In genomic region chr7:106035568-106035967, GRCh38 we compare ENCODE assay signal across 37 cellular contexts.
"Had no signal": no experiment of that assay in that cellular context is flagged by ENCODE, and none has a peak within 500 bp of the region (broad histone marks: within the 10 kb centered on the region; RNA-seq: fewer than 3 reads in every experiment).

No MANE protein-coding gene starts in this region.

- H3K36me3 ChIP-seq: adrenal gland, brain microvascular endothelial cell, breast epithelium had no signal

- FAIRE-seq: astrocyte, TTC549 had no signal

- H3K4me1 Mint-ChIP-seq: activated CD4-positive, alpha-beta memory T cell treated with anti-CD3 and anti-CD28 coated beads, Interleukin-2, amount 10 ng/mL, durations not matched to agents 7 days and 5 days; activated CD8-positive, alpha-beta memory T cell treated with anti-CD3 and anti-CD28 coated beads, Interleukin-2, amount 10 ng/mL, durations not matched to agents 7 days and 5 days had no signal

- H3K27ac ChIP-seq: adrenal gland, body of pancreas, brain microvascular endothelial cell, breast epithelium, VCaP had no signal

- H3K4me1 ChIP-seq: adrenal gland, body of pancreas, breast epithelium had no signal

- H3K27me3 Mint-ChIP-seq: activated CD4-positive, alpha-beta T cell treated with anti-CD3 and anti-CD28 coated beads for 36 hours; activated naive CD8-positive, alpha-beta T cell treated with anti-CD3 and anti-CD28 coated beads for 36 hours; activated T-cell treated with anti-CD3 and anti-CD28 coated beads, Interleukin-2, amount 50 U/mL, for 24 hours; activated T-helper 17 cell treated with anti-CD3 and anti-CD28 coated beads, Interleukin-2, amount 50 U/mL, for 72 hours had no signal

- H3K9me3 ChIP-seq: adrenal gland, breast epithelium had no signal

- DNase-seq: activated CD4-positive, alpha-beta memory T cell treated with anti-CD3 and anti-CD28 coated beads, Interleukin-2, amount 10 ng/mL, durations not matched to agents 7 days and 5 days; activated CD4-positive, alpha-beta T cell treated with anti-CD3 and anti-CD28 coated beads for 1 hour; activated CD4-positive, alpha-beta T cell treated with anti-CD3 and anti-CD28 coated beads for 36 hours; activated CD4-positive, alpha-beta T cell treated with anti-CD3 and anti-CD28 coated beads for 48 hours; activated CD4-positive, alpha-beta T cell treated with anti-CD3 and anti-CD28 coated beads, Interleukin-2, amount 10 ng/mL, durations not matched to agents 7 days and 5 days; activated CD4-positive, alpha-beta T cell treated with anti-CD3 and anti-CD28 coated beads, Interleukin-2, amount 50 U/mL, for 48 hours; activated CD4-positive, CD25-positive, alpha-beta regulatory T cell; activated CD8-positive, alpha-beta memory T cell treated with anti-CD3 and anti-CD28 coated beads for 24 hours; activated CD8-positive, alpha-beta memory T cell treated with anti-CD3 and anti-CD28 coated beads, Interleukin-2, amount 10 ng/mL, durations not matched to agents 7 days and 5 days; activated CD8-positive, alpha-beta memory T cell treated with anti-CD3 and anti-CD28 coated beads, Interleukin-2, amount 50 U/mL, for 48 hours; activated CD8-positive, alpha-beta T cell treated with anti-CD3 and anti-CD28 coated beads, Interleukin-2, amount 10 ng/mL, durations not matched to agents 7 days and 5 days; activated effector memory CD4-positive, alpha-beta T cell treated with anti-CD3 and anti-CD28 coated beads, Interleukin-2, amount 50 U/mL, for 16 hours; activated gamma-delta T cell treated with Interleukin-2 at 50 U/mL for 16 hours; activated naive CD4-positive, alpha-beta T cell; activated naive CD4-positive, alpha-beta T cell treated with anti-CD3 and anti-CD28 coated beads for 36 hours; activated naive CD4-positive, alpha-beta T cell treated with anti-CD3 and anti-CD28 coated beads, Interleukin-2, amount 50 U/mL, for 16 hours; activated naive CD8-positive, alpha-beta T cell treated with anti-CD3 and anti-CD28 coated beads for 36 hours; activated T-cell treated with anti-CD3 and anti-CD28 coated beads, Interleukin-2, amount 50 U/mL, for 24 hours; activated T-cell treated with anti-CD3 and anti-CD28 coated beads, Interleukin-2, amount 50 U/mL, for 48 hours; adrenal gland; amniotic stem cell; aorta; body of pancreas; brain microvascular endothelial cell; central memory CD4-positive, alpha-beta T cell; T-helper 1 cell; T-helper 2 cell; T-helper 9 cell had no signal

- H3K27ac Mint-ChIP-seq: activated CD4-positive, alpha-beta memory T cell treated with anti-CD3 and anti-CD28 coated beads, Interleukin-2, amount 10 ng/mL, durations not matched to agents 7 days and 5 days; activated CD4-positive, alpha-beta T cell treated with anti-CD3 and anti-CD28 coated beads for 36 hours; activated CD4-positive, alpha-beta T cell treated with anti-CD3 and anti-CD28 coated beads, Interleukin-2, amount 10 ng/mL, durations not matched to agents 7 days and 5 days; activated CD8-positive, alpha-beta memory T cell treated with anti-CD3 and anti-CD28 coated beads, Interleukin-2, amount 10 ng/mL, durations not matched to agents 7 days and 5 days; activated CD8-positive, alpha-beta T cell treated with anti-CD3 and anti-CD28 coated beads, Interleukin-2, amount 10 ng/mL, durations not matched to agents 7 days and 5 days; activated naive CD4-positive, alpha-beta T cell treated with anti-CD3 and anti-CD28 coated beads for 36 hours; activated naive CD4-positive, alpha-beta T cell treated with anti-CD3 and anti-CD28 coated beads, Interleukin-2, amount 50 U/mL, for 72 hours; activated naive CD8-positive, alpha-beta T cell treated with anti-CD3 and anti-CD28 coated beads for 36 hours; activated T-cell treated with anti-CD3 and anti-CD28 coated beads, Interleukin-2, amount 50 U/mL, for 24 hours; activated T-helper 17 cell treated with anti-CD3 and anti-CD28 coated beads, Interleukin-2, amount 50 U/mL, for 72 hours; T-helper 1 cell treated with Interleukin-12 subunit alpha and Interleukin-12 subunit beta and Interleukin-4 antibody, amounts not matched to agents 30 μg/mL and 1 μg/mL, for 36 hours; T-helper 2 cell treated with Interferon-gamma antibody and Interleukin-4, amounts not matched to agents 5 μg/mL and 100 μg/mL, for 36 hours had no signal

- H3K36me3 Mint-ChIP-seq: activated CD8-positive, alpha-beta memory T cell treated with anti-CD3 and anti-CD28 coated beads, Interleukin-2, amount 10 ng/mL, durations not matched to agents 7 days and 5 days; activated naive CD4-positive, alpha-beta T cell treated with anti-CD3 and anti-CD28 coated beads, Interleukin-2, amount 50 U/mL, for 72 hours; activated naive CD8-positive, alpha-beta T cell treated with anti-CD3 and anti-CD28 coated beads for 36 hours had no signal

- H3K27me3 ChIP-seq: adrenal gland, body of pancreas, breast epithelium had no signal

- H3K4me3 Mint-ChIP-seq: activated CD4-positive, alpha-beta memory T cell treated with anti-CD3 and anti-CD28 coated beads, Interleukin-2, amount 10 ng/mL, durations not matched to agents 7 days and 5 days; activated CD4-positive, alpha-beta T cell treated with anti-CD3 and anti-CD28 coated beads for 36 hours; activated CD4-positive, alpha-beta T cell treated with anti-CD3 and anti-CD28 coated beads, Interleukin-2, amount 10 ng/mL, durations not matched to agents 7 days and 5 days; activated CD8-positive, alpha-beta memory T cell treated with anti-CD3 and anti-CD28 coated beads, Interleukin-2, amount 10 ng/mL, durations not matched to agents 7 days and 5 days; activated CD8-positive, alpha-beta T cell treated with anti-CD3 and anti-CD28 coated beads, Interleukin-2, amount 10 ng/mL, durations not matched to agents 7 days and 5 days; activated naive CD4-positive, alpha-beta T cell treated with anti-CD3 and anti-CD28 coated beads for 36 hours; activated naive CD8-positive, alpha-beta T cell treated with anti-CD3 and anti-CD28 coated beads for 36 hours; activated T-cell treated with anti-CD3 and anti-CD28 coated beads, Interleukin-2, amount 50 U/mL, for 24 hours; activated T-helper 17 cell treated with anti-CD3 and anti-CD28 coated beads, Interleukin-2, amount 50 U/mL, for 72 hours; T-helper 1 cell treated with Interleukin-12 subunit alpha and Interleukin-12 subunit beta and Interleukin-4 antibody, amounts not matched to agents 30 μg/mL and 1 μg/mL, for 36 hours; T-helper 2 cell treated with Interferon-gamma antibody and Interleukin-4, amounts not matched to agents 5 μg/mL and 100 μg/mL, for 36 hours had no signal

- ATAC-seq: activated CD4-positive, alpha-beta T cell treated with anti-CD3 and anti-CD28 coated beads for 36 hours; activated CD4-positive, CD25-positive, alpha-beta regulatory T cell treated with anti-CD3 and anti-CD28 coated beads, Interleukin-2, amount 50 U/mL, for 24 hours; activated CD8-positive, alpha-beta memory T cell treated with anti-CD3 and anti-CD28 coated beads, Interleukin-2, amount 10 ng/mL, durations not matched to agents 7 days and 5 days; activated CD8-positive, alpha-beta T cell treated with anti-CD3 and anti-CD28 coated beads, Interleukin-2, amount 10 ng/mL, durations not matched to agents 7 days and 5 days; activated naive CD4-positive, alpha-beta T cell treated with anti-CD3 and anti-CD28 coated beads, Interleukin-2, amount 50 U/mL, for 72 hours; activated T-helper 17 cell treated with anti-CD3 and anti-CD28 coated beads, Interleukin-2, amount 50 U/mL, for 72 hours; body of pancreas had no signal

- H3K9me3 Mint-ChIP-seq: activated CD4-positive, alpha-beta memory T cell treated with anti-CD3 and anti-CD28 coated beads, Interleukin-2, amount 10 ng/mL, durations not matched to agents 7 days and 5 days; activated CD4-positive, alpha-beta T cell treated with anti-CD3 and anti-CD28 coated beads, Interleukin-2, amount 10 ng/mL, durations not matched to agents 7 days and 5 days; activated naive CD4-positive, alpha-beta T cell treated with anti-CD3 and anti-CD28 coated beads for 36 hours; activated naive CD8-positive, alpha-beta T cell treated with anti-CD3 and anti-CD28 coated beads for 36 hours; activated T-cell treated with anti-CD3 and anti-CD28 coated beads, Interleukin-2, amount 50 U/mL, for 24 hours; activated T-helper 17 cell treated with anti-CD3 and anti-CD28 coated beads, Interleukin-2, amount 50 U/mL, for 72 hours; T-helper 1 cell treated with Interleukin-12 subunit alpha and Interleukin-12 subunit beta and Interleukin-4 antibody, amounts not matched to agents 30 μg/mL and 1 μg/mL, for 36 hours; T-helper 2 cell treated with Interferon-gamma antibody and Interleukin-4, amounts not matched to agents 5 μg/mL and 100 μg/mL, for 36 hours had no signal

- H3K4me3 ChIP-seq: adrenal gland, body of pancreas, breast epithelium had no signal
